Comparison of ENCODE assay signal across 8 cellular contexts in the genomic region with DNA sequence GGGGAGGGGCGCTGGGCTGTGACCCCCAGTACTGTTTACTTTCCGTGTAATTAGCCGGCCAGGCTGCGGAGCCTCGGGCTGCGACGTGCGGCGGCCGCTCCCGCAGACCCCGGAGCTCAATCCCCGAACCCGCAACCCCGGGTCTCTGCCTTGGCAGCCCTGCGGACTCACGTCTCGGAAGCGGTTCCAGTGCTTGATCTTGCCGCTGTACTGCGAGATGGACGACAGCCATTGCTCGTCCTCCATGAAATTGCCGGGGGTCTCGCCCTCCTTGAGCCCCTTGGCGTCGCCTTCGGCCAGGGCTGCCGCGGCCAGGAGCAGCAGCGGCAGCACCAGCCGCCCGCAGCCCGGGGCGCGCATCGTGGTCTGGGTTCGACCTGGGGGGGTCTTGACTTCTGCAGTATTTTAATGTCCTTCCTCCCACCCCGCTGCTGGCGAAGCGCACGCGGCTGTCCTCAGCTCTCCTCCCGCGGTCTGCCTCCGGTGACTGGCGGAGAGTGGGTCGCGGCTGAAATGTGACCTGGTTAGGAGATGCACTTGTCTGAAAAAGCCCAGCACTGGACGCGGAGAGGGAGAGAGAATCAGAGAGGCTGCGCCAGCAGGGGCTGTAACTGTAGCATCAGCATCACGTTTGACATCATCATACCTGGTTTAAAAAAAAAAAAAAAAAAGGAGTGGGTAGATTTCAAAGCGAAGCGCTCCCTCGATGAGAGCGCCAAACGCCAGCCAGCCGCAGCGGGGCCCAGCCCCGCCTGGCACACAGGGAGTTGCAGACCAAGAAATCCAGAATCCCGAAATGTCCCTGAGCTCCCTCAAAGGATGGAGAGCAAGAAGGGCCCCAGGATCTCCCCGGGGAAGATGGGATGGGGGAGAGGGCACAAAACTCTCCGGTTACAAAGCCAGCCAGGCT. TPM values are rescaled to one million over a fixed set of nuclear protein-coding genes. Genes with fewer than 3 reads are reported as not detected.
DNase-seq lines count a peak whose midpoint lies in the region; ATAC-seq and TF ChIP-seq lines count a peak whose summit lies in the region.

SPOCK2 (minus strand) TSS at position 583 of the 910 bp plus-strand sequence; CDS start at position 360, 223 bp downstream.

- peaks cover 0 to 5% (median 0%) of the 10 kb centered on the region in 11 experiments; a peak in 5 of 22 replicates for H3K36me3 ChIP-seq in BLaER1 treated with 17β-estradiol and CSF1 and Interleukin-3, amounts not matched to agents 10 nM and 100 nM
- H3K36me3 ChIP-seq in parathyroid adenoma (ENCODE audit: control insufficient read depth, insufficient read depth, low read length) (no peaks in the 10 kb centered on the region), uterus (no peaks in the 10 kb centered on the region)

- intact Hi-C loops in head of caudate nucleus (cut with DNase I) = no loop called here
- intact Hi-C loops in uterus (cut with DNase I; ENCODE audit: low total_unique reads) = no loop called here

- H3K9me3 ChIP-seq in BLaER1 treated with 17β-estradiol and CSF1 and Interleukin-3, amounts not matched to agents 10 nM and 100 nM (replicated peaks in 1 of 11) = no peaks in the 10 kb centered on the region
- H3K9me3 ChIP-seq in parathyroid adenoma (ENCODE audit: control insufficient read depth, low read length) = no peaks in the 10 kb centered on the region
- no peaks in the 10 kb centered on the region for H3K9me3 ChIP-seq in uterus

- ATAC-seq in HG03025 (IDR thresholded peaks at IDR 0.05; ENCODE audit: low FRiP score, unreplicated experiment) = no peak

- no peak for TF ChIP-seq POLR2A in uterus (IDR thresholded peaks at IDR 0.05)

- peak within 1 kb of the TSS in 4 of 11 experiments; percentile 11 to 60 (median 54); a peak in 7 of 22 replicates for H3K27ac ChIP-seq in BLaER1 treated with 17β-estradiol and CSF1 and Interleukin-3, amounts not matched to agents 10 nM and 100 nM
- H3K27ac ChIP-seq in parathyroid adenoma (no peak within 1 kb of the TSS), uterus (peak within 1 kb of the TSS in 1 of 2 donors; percentile 52)

- peaks cover 0 to 34% (median 11%) of the 10 kb centered on the region in 11 experiments; a peak in 10 of 22 replicates for H4K20me1 ChIP-seq in BLaER1 treated with 17β-estradiol and CSF1 and Interleukin-3, amounts not matched to agents 10 nM and 100 nM

- no peaks in the 10 kb centered on the region for H3K79me2 ChIP-seq in parathyroid adenoma

- peak within 1 kb of the TSS; percentile 70 for H2AFZ ChIP-seq in parathyroid adenoma

- H3K9ac ChIP-seq in BLaER1 treated with 17β-estradiol and CSF1 and Interleukin-3, amounts not matched to agents 10 nM and 100 nM = peak within 1 kb of the TSS in 8 of 11 experiments; percentile 6 to 55 (median 43); a peak in 14 of 22 replicates
- no peak within 1 kb of the TSS for H3K9ac ChIP-seq in parathyroid adenoma

- H3K4me1 ChIP-seq in BLaER1 treated with 17β-estradiol and CSF1 and Interleukin-3, amounts not matched to agents 10 nM and 100 nM = peaks cover 22 to 44% (median 35%) of the 10 kb centered on the region in 10 experiments
- peaks cover 10% of the 10 kb centered on the region for H3K4me1 ChIP-seq in parathyroid adenoma
- peaks cover 0 to 15% of the 10 kb centered on the region in 2 donors for H3K4me1 ChIP-seq in uterus

- peaks cover 69 to 82% (median 77%) of the 10 kb centered on the region in 11 experiments for H3K27me3 ChIP-seq in BLaER1 treated with 17β-estradiol and CSF1 and Interleukin-3, amounts not matched to agents 10 nM and 100 nM
- H3K27me3 ChIP-seq in parathyroid adenoma (ENCODE audit: control insufficient read depth, insufficient read depth, low read length) (no peaks in the 10 kb centered on the region), uterus (peaks cover 0 to 8% of the 10 kb centered on the region in 2 donors)

- TF ChIP-seq CTCF in parathyroid adenoma (IDR thresholded peaks at IDR 0.05) = no peak
- TF ChIP-seq CTCF in uterus (IDR thresholded peaks at IDR 0.05) = no peak

- H3K4me3 ChIP-seq in BLaER1 treated with 17β-estradiol and CSF1 and Interleukin-3, amounts not matched to agents 10 nM and 100 nM = peak within 1 kb of the TSS; percentile 34 to 65 (median 49)
- H3K4me3 ChIP-seq in parathyroid adenoma (ENCODE audit: low read depth, low read length) (peak within 1 kb of the TSS; percentile 40), uterus (peak within 1 kb of the TSS; percentile 11 to 20)

- DNase-seq in NCI-H526 treated with DMSO at 0.1 percent for 48 hours (lab: John Stamatoyannopoulos, UW) (peak; percentile 4), head of caudate nucleus (peak; percentile 43 to 89 (median 69)), uterus (no peak), inferior parietal cortex (ENCODE audit: extremely low spot score) (no peak)
- DNase-seq in activated effector memory CD4-positive, alpha-beta T cell treated with Interleukin-2 at 50 U/mL for 16 hours = peak; percentile 60

- H3K4me2 ChIP-seq in BLaER1 treated with 17β-estradiol and CSF1 and Interleukin-3, amounts not matched to agents 10 nM and 100 nM = peak within 1 kb of the TSS; percentile 64 to 88 (median 83)
- H3K4me2 ChIP-seq in parathyroid adenoma (ENCODE audit: low read length) = peak within 1 kb of the TSS; percentile 53

RNA-seq across cellular contexts. Expression of gene SPOCK2, which starts in this region (rescaled TPM):
- 10 to 100 TPM in 1 of 4 donors, 1 to 10 TPM in 3; 1.8 to 18.7 (median 4.5) TPM for total RNA-seq in uterus

Comparison
In these comparisons a context has a peak if more than half of its experiments do, and no peak if none do; other contexts are left out.
1. DNase-seq: peak in NCI-H526 treated with DMSO at 0.1 percent for 48 hours (single experiment), activated effector memory CD4-positive, alpha-beta T cell treated with Interleukin-2 at 50 U/mL for 16 hours (single experiment) and head of caudate nucleus (42 of 42); none in uterus (0 of 2) and inferior parietal cortex (single experiment).
2. Peak in every context shown above with its lines, with median percentiles within 50 percentile points of each other: H3K4me3 ChIP-seq.